In the genomic region with DNA sequence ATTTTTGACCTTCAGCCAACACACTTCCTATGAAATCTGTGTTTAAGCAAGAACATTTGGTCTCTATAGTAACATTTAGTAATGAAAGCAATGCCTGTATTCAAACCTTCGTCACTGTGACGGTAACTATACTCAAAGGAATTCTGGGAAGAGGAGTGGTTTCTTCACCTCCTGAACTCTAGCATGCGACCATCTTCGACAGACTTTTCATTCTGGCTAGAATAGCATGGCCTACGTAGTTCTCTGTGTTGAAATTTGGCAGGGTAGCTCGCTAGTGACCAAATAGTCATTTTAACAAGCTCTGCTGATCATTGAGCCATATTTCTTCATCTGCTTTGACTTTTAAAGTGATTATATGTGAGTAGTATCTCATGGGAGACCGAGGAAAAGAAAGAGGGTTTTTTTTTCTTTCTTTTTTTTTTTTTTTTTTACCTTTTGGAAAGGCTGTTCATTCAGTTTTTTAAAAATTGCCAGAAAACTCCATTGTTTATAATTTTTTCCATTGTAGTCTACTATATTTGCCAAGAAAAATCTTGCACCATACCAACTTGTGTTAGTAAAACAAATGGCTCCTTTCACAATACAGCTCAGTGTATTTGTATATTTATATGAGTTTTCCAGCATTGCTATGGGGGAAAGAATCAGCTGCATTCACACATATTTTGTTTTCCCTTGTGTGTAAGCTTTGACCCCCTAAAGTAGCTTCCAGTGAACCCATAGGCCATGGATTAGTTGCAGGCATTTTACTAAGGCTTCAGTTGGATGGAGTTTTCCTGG, we compare ENCODE assay signal across 2 cellular contexts.
TF ChIP-seq lines count a peak whose summit lies in the region.

No MANE protein-coding gene starts in this region.

TF ChIP-seq in SK-N-SH, 30 proteins besides CTCF, POLR2A, EP300 and RAD21 (continued from another document):
- TF ChIP-seq, protein P1, sequence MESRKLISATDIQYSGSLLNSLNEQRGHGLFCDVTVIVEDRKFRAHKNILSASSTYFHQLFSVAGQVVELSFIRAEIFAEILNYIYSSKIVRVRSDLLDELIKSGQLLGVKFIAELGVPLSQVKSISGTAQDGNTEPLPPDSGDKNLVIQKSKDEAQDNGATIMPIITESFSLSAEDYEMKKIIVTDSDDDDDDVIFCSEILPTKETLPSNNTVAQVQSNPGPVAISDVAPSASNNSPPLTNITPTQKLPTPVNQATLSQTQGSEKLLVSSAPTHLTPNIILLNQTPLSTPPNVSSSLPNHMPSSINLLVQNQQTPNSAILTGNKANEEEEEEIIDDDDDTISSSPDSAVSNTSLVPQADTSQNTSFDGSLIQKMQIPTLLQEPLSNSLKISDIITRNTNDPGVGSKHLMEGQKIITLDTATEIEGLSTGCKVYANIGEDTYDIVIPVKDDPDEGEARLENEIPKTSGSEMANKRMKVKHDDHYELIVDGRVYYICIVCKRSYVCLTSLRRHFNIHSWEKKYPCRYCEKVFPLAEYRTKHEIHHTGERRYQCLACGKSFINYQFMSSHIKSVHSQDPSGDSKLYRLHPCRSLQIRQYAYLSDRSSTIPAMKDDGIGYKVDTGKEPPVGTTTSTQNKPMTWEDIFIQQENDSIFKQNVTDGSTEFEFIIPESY (IDR thresholded peaks at IDR 0.05; ENCODE audit: borderline replicate concordance, low read depth), result no peak
- TF ChIP-seq SIN3A (IDR thresholded peaks at IDR 0.05; ENCODE audit: borderline replicate concordance, low read depth, low read length), result no peak
- no peak for TF ChIP-seq FOXJ3 (CRISPR knock-in tag; IDR thresholded peaks at IDR 0.05)
- TF ChIP-seq CHD2 (IDR thresholded peaks at IDR 0.05; ENCODE audit: low read length, partially characterized antibody), result no peak
- no peak for TF ChIP-seq JUND (IDR thresholded peaks at IDR 0.05)

TF ChIP-seq in SK-N-SH treated with all-trans-retinoic acid at 6 μM for 48 hours, 23 proteins besides CTCF, POLR2A, EP300 and RAD21 (continued from another document):
- TF ChIP-seq, protein P2, sequence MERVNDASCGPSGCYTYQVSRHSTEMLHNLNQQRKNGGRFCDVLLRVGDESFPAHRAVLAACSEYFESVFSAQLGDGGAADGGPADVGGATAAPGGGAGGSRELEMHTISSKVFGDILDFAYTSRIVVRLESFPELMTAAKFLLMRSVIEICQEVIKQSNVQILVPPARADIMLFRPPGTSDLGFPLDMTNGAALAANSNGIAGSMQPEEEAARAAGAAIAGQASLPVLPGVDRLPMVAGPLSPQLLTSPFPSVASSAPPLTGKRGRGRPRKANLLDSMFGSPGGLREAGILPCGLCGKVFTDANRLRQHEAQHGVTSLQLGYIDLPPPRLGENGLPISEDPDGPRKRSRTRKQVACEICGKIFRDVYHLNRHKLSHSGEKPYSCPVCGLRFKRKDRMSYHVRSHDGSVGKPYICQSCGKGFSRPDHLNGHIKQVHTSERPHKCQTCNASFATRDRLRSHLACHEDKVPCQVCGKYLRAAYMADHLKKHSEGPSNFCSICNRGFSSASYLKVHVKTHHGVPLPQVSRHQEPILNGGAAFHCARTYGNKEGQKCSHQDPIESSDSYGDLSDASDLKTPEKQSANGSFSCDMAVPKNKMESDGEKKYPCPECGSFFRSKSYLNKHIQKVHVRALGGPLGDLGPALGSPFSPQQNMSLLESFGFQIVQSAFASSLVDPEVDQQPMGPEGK (CRISPR knock-in tag; IDR thresholded peaks at IDR 0.05; ENCODE audit: borderline replicate concordance), result no peak
- no peak for TF ChIP-seq OSR1 (CRISPR knock-in tag; IDR thresholded peaks at IDR 0.05)
- TF ChIP-seq, protein P3, sequence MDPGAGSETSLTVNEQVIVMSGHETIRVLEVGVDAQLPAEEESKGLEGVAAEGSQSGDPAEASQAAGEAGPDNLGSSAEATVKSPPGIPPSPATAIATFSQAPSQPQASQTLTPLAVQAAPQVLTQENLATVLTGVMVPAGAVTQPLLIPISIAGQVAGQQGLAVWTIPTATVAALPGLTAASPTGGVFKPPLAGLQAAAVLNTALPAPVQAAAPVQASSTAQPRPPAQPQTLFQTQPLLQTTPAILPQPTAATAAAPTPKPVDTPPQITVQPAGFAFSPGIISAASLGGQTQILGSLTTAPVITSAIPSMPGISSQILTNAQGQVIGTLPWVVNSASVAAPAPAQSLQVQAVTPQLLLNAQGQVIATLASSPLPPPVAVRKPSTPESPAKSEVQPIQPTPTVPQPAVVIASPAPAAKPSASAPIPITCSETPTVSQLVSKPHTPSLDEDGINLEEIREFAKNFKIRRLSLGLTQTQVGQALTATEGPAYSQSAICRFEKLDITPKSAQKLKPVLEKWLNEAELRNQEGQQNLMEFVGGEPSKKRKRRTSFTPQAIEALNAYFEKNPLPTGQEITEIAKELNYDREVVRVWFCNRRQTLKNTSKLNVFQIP (CRISPR knock-in tag; IDR thresholded peaks at IDR 0.05; ENCODE audit: borderline replicate concordance, low read depth), result no peak
- TF ChIP-seq ZNF70 (CRISPR knock-in tag; IDR thresholded peaks at IDR 0.05), result no peak
- TF ChIP-seq, protein P4, sequence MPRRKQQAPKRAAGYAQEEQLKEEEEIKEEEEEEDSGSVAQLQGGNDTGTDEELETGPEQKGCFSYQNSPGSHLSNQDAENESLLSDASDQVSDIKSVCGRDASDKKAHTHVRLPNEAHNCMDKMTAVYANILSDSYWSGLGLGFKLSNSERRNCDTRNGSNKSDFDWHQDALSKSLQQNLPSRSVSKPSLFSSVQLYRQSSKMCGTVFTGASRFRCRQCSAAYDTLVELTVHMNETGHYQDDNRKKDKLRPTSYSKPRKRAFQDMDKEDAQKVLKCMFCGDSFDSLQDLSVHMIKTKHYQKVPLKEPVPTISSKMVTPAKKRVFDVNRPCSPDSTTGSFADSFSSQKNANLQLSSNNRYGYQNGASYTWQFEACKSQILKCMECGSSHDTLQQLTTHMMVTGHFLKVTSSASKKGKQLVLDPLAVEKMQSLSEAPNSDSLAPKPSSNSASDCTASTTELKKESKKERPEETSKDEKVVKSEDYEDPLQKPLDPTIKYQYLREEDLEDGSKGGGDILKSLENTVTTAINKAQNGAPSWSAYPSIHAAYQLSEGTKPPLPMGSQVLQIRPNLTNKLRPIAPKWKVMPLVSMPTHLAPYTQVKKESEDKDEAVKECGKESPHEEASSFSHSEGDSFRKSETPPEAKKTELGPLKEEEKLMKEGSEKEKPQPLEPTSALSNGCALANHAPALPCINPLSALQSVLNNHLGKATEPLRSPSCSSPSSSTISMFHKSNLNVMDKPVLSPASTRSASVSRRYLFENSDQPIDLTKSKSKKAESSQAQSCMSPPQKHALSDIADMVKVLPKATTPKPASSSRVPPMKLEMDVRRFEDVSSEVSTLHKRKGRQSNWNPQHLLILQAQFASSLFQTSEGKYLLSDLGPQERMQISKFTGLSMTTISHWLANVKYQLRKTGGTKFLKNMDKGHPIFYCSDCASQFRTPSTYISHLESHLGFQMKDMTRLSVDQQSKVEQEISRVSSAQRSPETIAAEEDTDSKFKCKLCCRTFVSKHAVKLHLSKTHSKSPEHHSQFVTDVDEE (CRISPR knock-in tag; IDR thresholded peaks at IDR 0.05), result no peak
- TF ChIP-seq ZC3H10 (CRISPR knock-in tag; IDR thresholded peaks at IDR 0.05), result no peak
